Comparison of ENCODE assay signal across 20 cellular contexts in the genomic region with DNA sequence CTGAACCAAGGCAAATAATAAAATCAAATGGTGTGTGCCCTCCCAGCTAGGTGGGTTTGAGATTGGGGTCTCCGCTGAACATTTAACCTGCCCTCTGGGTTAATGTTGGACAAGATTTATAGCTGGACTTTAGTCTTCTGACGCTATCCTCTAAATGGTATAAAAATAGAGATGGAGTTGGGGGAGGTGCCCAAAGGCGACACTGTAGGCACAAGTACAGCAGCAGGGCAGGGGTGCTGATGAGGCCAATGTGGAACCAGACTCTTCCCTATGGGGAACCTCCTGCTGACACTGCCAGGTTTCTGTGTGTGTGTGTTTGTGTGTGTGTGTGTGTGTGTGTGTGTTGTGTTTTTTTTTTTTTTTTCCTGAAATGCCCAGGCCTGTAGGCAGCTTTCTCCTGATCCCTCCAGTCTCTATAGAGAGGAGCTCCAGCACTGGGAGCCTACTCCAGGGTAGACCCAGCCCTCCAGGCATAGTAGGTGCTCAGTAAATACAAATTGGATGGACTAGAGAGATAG. TPM values are rescaled to one million over a fixed set of nuclear protein-coding genes. Genes with fewer than 3 reads are reported as not detected.
DNase-seq lines count a peak whose midpoint lies in the region; ATAC-seq, FAIRE-seq and TF ChIP-seq lines count a peak whose summit lies in the region.
"Had no signal": no experiment of that assay in that cellular context is flagged by ENCODE, and none has a peak within 500 bp of the region (broad histone marks: within the 10 kb centered on the region; RNA-seq: fewer than 3 reads in every experiment).

No MANE protein-coding gene starts in this region.

- H3K27ac ChIP-seq in H9 (ENCODE audit: insufficient read length, low read depth, low read length) (peak overlapping the region; percentile 49), Peyer's patch (peak overlapping the region in 3 of 4 donors; percentile 75 to 96 (median 86)), small intestine (ENCODE audit: low read depth in 1 of 2, low read length in 1 of 2) (peak overlapping the region; percentile 88 to 90), aorta (ENCODE audit: low read depth in 1 of 2, low read length in 2 of 2) (no peak overlapping the region)
- H3K27ac ChIP-seq: HL-60 had no signal

- H2BK20ac ChIP-seq in H9 (ENCODE audit: low read depth, low read length, poor library complexity, severe bottlenecking): no peak overlapping the region

- H4K20me1 ChIP-seq in H9 (ENCODE audit: control insufficient read depth, insufficient read depth, insufficient read length): no peaks in the 10 kb centered on the region

- H3K36me3 ChIP-seq in Peyer's patch (no peaks in the 10 kb centered on the region), small intestine (ENCODE audit: control insufficient read depth in 2 of 2, insufficient read depth in 2 of 2, low read length in 2 of 2) (no peaks in the 10 kb centered on the region), aorta (ENCODE audit: control insufficient read depth in 1 of 2, insufficient read depth in 2 of 2, low read length in 1 of 2) (no peaks in the 10 kb centered on the region)

- H3K9me3 Mint-ChIP-seq in H9 (no peaks in the 10 kb centered on the region), mesothelial cell of epicardium (no peaks in the 10 kb centered on the region)
- H3K9me3 Mint-ChIP-seq: activated naive CD4-positive, alpha-beta T cell treated with anti-CD3 and anti-CD28 coated beads, Interleukin-2, amount 10 ng/mL, durations not matched to agents 7 days and 5 days had no signal

- H3K23me2 ChIP-seq in H9 (ENCODE audit: insufficient read length, low read depth, low read length, poor library complexity, severe bottlenecking): no peaks in the 10 kb centered on the region

- no peak overlapping the region for H2AFZ ChIP-seq in H9 (ENCODE audit: low read length)

- H4K91ac ChIP-seq in H9 (ENCODE audit: insufficient read length, low read depth, low read length): no peak overlapping the region

- no peak overlapping the region for H3K14ac ChIP-seq in H9 (ENCODE audit: insufficient read depth, low read length)

- H4K5ac ChIP-seq in H9 (ENCODE audit: insufficient read length, low read depth, low read length): no peak overlapping the region

- no peak overlapping the region for H3K56ac ChIP-seq in H9 (ENCODE audit: insufficient read length, low read depth, low read length)

- no peak for DNase-seq in H9
- peak in 1 of 3 donors; percentile 73 for DNase-seq in Peyer's patch
- peak; percentile 38 for DNase-seq in left kidney (ENCODE audit: low read depth, low spot score)
- DNase-seq in small intestine: peak; percentile 74
- no peak for DNase-seq in retina
- no peak for DNase-seq in mesothelial cell of epicardium (ENCODE audit: low spot score in 2 of 2, unreplicated experiment in 2 of 2)
- DNase-seq in aorta: no peak
- DNase-seq: activated CD4-positive, alpha-beta T cell treated with anti-CD3 and anti-CD28 coated beads, Interleukin-2, amount 50 U/mL, for 4 hours; activated naive CD4-positive, alpha-beta T cell treated with anti-CD3 and anti-CD28 coated beads, Interleukin-2, amount 10 ng/mL, durations not matched to agents 7 days and 5 days; activated T-cell treated with anti-CD3 and anti-CD28 coated beads, Interleukin-2, amount 50 U/mL, for 1 hour; mesenchymal stem cell; NCI-H1092 treated with DMSO at 0.1 percent for 48 hours; NCI-H82; stimulated activated CD4-positive, alpha-beta T cell treated with anti-CD3 and anti-CD28 coated beads, Interleukin-2, amount 100 ng/mL, for 48 hours had no signal

- H3K79me2 ChIP-seq in H9 (ENCODE audit: insufficient read depth, low read length): no peaks in the 10 kb centered on the region

- H3K4me1 ChIP-seq in H9 (ENCODE audit: insufficient read depth, low read length) (peaks cover 53% of the 10 kb centered on the region), Peyer's patch (peaks cover 0 to 44% (median 6%) of the 10 kb centered on the region in 4 donors), small intestine (ENCODE audit: control insufficient read depth in 2 of 2, insufficient read depth in 1 of 2, low read depth in 1 of 2, low read length in 1 of 2) (peaks cover 14 to 17% of the 10 kb centered on the region in 2 donors), aorta (ENCODE audit: control insufficient read depth in 1 of 2, insufficient read depth in 2 of 2, low read length in 2 of 2) (no peaks in the 10 kb centered on the region)

- H2BK120ac ChIP-seq in H9 (ENCODE audit: low read depth, low read length, poor library complexity, severe bottlenecking): peak overlapping the region; percentile 24

- no peak for FAIRE-seq in small intestine (lab: Jason Lieb, UNC)
- FAIRE-seq: G401.6, K562 had no signal

- no peak overlapping the region for H3K4me2 ChIP-seq in H9 (ENCODE audit: insufficient read depth, insufficient read length, low read length)

- no peak overlapping the region for H2AK5ac ChIP-seq in H9 (ENCODE audit: insufficient read length, low read length)

- no peaks in the 10 kb centered on the region for H3K27me3 Mint-ChIP-seq in H9 (ENCODE audit: low read depth)
- peaks cover 9% of the 10 kb centered on the region for H3K27me3 Mint-ChIP-seq in mesothelial cell of epicardium (ENCODE audit: low read depth)

- H2BK5ac ChIP-seq in H9 (ENCODE audit: insufficient read length, low read length): no peak overlapping the region

- H3K27me3 ChIP-seq in H9 (ENCODE audit: insufficient read depth, low read length) (no peaks in the 10 kb centered on the region), Peyer's patch (no peaks in the 10 kb centered on the region), small intestine (ENCODE audit: control insufficient read depth in 2 of 2, insufficient read depth in 2 of 2, low read length in 2 of 2) (no peaks in the 10 kb centered on the region), aorta (ENCODE audit: control insufficient read depth in 1 of 2, insufficient read depth in 2 of 2, low read length in 1 of 2) (no peaks in the 10 kb centered on the region)

- H2BK15ac ChIP-seq in H9 (ENCODE audit: low read depth, low read length): no peak overlapping the region

- whole genome bisulfite sequencing in H9 (ENCODE audit: extremely low coverage, insufficient read length, low lambda C conversion rate): no CpG with 5 or more reads among the region's 3 CpGs
- WGBS in small intestine, 3 donors: 16 to 51% (median 38%) methylated on average over 3 of the region's 3 CpGs
- WGBS in aorta, 2 donors: 59 to 76% methylated on average over 3 of the region's 3 CpGs

- no peak for TF ChIP-seq CTCF in H9 (conservative IDR thresholded peaks at IDR 0.05)
- TF ChIP-seq CTCF in Peyer's patch (IDR thresholded peaks at IDR 0.05): no peak
- TF ChIP-seq CTCF in mesothelial cell of epicardium (IDR thresholded peaks at IDR 0.05; ENCODE audit: unreplicated experiment): no peak

- no peak overlapping the region for H2BK12ac ChIP-seq in H9 (ENCODE audit: insufficient read length, low read depth, low read length)

- H3K18ac ChIP-seq in H9 (ENCODE audit: insufficient read length, low read depth, low read length): no peak overlapping the region

- H3K4me3 ChIP-seq in Peyer's patch (peak overlapping the region in 1 of 4 donors; percentile 21), small intestine (ENCODE audit: low read depth in 1 of 2, low read length in 2 of 2) (no peak overlapping the region), aorta (ENCODE audit: low read length in 2 of 2) (no peak overlapping the region)
- H3K4me3 ChIP-seq: coronary artery, K562 had no signal

- TF ChIP-seq POLR2A in Peyer's patch (IDR thresholded peaks at IDR 0.05): peak; percentile 61 to 90

- H3K4ac ChIP-seq in H9 (ENCODE audit: low read depth, low read length): no peak overlapping the region

- H3K36me3 Mint-ChIP-seq in H9 (ENCODE audit: insufficient read depth in 1 of 3, low read depth in 3 of 3) (no peaks in the 10 kb centered on the region; a peak in 1 of 7 replicates), mesothelial cell of epicardium (no peaks in the 10 kb centered on the region)
- H3K36me3 Mint-ChIP-seq: activated naive CD4-positive, alpha-beta T cell treated with anti-CD3 and anti-CD28 coated beads, Interleukin-2, amount 10 ng/mL, durations not matched to agents 7 days and 5 days had no signal

- H3K4me3 Mint-ChIP-seq in H9: peak overlapping the region in 1 of 2 experiments; percentile 69; a peak in 3 of 5 replicates
- no peak overlapping the region for H3K4me3 Mint-ChIP-seq in mesothelial cell of epicardium
- H3K4me3 Mint-ChIP-seq: activated naive CD4-positive, alpha-beta T cell treated with anti-CD3 and anti-CD28 coated beads, Interleukin-2, amount 10 ng/mL, durations not matched to agents 7 days and 5 days had no signal

- H3K79me1 ChIP-seq in H9 (ENCODE audit: insufficient read depth, low read depth, low read length, poor library complexity, severe bottlenecking): no peaks in the 10 kb centered on the region

- no peak overlapping the region for H3T11ph ChIP-seq in H9 (ENCODE audit: low read length)

- H3K9ac ChIP-seq in H9 (ENCODE audit: extremely low read depth, insufficient read length, low read length): no peak overlapping the region

- H4K8ac ChIP-seq in H9 (replicated peaks; ENCODE audit: insufficient read length, low read depth, low read length): no peak overlapping the region

- intact Hi-C loops in aorta (cut with DNase I): no loop called here

- ATAC-seq in esophagus mucosa (no peak), aorta (ENCODE audit: low FRiP score) (no peak)
- ATAC-seq: K562, sciatic nerve had no signal

- H3K27ac Mint-ChIP-seq in H9 (peak overlapping the region; percentile 59 to 100 (median 100)), mesothelial cell of epicardium (no peak overlapping the region)
- H3K27ac Mint-ChIP-seq: activated naive CD4-positive, alpha-beta T cell treated with anti-CD3 and anti-CD28 coated beads, Interleukin-2, amount 10 ng/mL, durations not matched to agents 7 days and 5 days had no signal

- H3K23ac ChIP-seq in H9 (ENCODE audit: insufficient read length, low read depth, low read length): no peak overlapping the region

- H3K9me3 ChIP-seq in H9 (ENCODE audit: control insufficient read depth, low read depth, low read length) (no peaks in the 10 kb centered on the region), Peyer's patch (no peaks in the 10 kb centered on the region), small intestine (ENCODE audit: control insufficient read depth, low read depth) (no peaks in the 10 kb centered on the region), aorta (ENCODE audit: control insufficient read depth, low read length) (no peaks in the 10 kb centered on the region)

- H3K4me1 Mint-ChIP-seq in H9: peaks cover 95 to 100% of the 10 kb centered on the region in 2 experiments
- H3K4me1 Mint-ChIP-seq in mesothelial cell of epicardium: peaks cover 39% of the 10 kb centered on the region

RNA-seq across cellular contexts. Expression of a gene that starts 37.9 kb away (rescaled TPM):
- total RNA-seq in H9 (2021) (127 and 131 TPM in 2 replicates), Peyer's patch (100 to 1,000 TPM in 3 of 4 donors, 10 to 100 TPM in 1; 64.4 to 169 (median 164) TPM), mesothelial cell of epicardium (5.1 to 6.1 TPM (median 5.4 TPM) in 3 replicates), esophagus mucosa (62.7 TPM), aorta (10 to 100 TPM; 29.4 to 41.9 TPM)
- polyA plus RNA-seq in small intestine (10 to 100 TPM; 15.7 to 43.9 (median 15.9) TPM), aorta (1 to 10 TPM; 1.4 to 2.5 TPM)

Comparison
In these comparisons a context has a peak if more than half of its experiments do, and no peak if none do; other contexts are left out.
1. DNase-seq: peak in left kidney (single experiment) and small intestine (single experiment); none in H9 (single experiment), retina (single experiment), mesothelial cell of epicardium (0 of 2) and aorta (0 of 2).
2. H3K27ac ChIP-seq: peak in H9 (single experiment), Peyer's patch (3 of 4) and small intestine (2 of 2); none in aorta (0 of 2).